In the genomic region with DNA sequence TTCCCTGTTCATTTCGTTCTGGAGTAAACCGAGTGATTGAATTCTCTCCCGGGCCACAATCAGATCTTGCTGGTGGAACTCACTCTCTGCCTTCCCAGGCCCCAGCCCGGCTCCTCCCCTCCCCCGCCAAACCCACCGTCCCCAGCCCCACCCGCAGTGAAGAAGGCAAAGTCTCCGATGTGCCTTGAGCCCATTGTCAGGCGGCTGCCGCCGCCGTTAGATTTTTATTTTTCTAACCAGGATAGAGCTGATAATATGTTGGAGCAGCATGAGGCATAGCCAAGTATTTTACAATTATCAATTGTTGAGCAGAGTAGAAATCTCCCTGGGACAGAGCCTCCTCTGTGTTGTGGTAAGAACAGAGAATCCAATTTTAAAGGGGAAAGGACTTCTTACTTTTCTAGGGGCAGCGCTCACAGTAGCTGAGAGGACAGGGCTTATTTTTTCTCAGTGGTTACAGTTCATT, we compare ENCODE assay signal across 1 cellular context.
TF ChIP-seq lines count a peak whose summit lies in the region.

No MANE protein-coding gene starts in this region.

TF ChIP-seq in HepG2, 621 proteins besides CTCF, POLR2A, EP300 and RAD21 (continued from another document):
- TF ChIP-seq, protein P1, sequence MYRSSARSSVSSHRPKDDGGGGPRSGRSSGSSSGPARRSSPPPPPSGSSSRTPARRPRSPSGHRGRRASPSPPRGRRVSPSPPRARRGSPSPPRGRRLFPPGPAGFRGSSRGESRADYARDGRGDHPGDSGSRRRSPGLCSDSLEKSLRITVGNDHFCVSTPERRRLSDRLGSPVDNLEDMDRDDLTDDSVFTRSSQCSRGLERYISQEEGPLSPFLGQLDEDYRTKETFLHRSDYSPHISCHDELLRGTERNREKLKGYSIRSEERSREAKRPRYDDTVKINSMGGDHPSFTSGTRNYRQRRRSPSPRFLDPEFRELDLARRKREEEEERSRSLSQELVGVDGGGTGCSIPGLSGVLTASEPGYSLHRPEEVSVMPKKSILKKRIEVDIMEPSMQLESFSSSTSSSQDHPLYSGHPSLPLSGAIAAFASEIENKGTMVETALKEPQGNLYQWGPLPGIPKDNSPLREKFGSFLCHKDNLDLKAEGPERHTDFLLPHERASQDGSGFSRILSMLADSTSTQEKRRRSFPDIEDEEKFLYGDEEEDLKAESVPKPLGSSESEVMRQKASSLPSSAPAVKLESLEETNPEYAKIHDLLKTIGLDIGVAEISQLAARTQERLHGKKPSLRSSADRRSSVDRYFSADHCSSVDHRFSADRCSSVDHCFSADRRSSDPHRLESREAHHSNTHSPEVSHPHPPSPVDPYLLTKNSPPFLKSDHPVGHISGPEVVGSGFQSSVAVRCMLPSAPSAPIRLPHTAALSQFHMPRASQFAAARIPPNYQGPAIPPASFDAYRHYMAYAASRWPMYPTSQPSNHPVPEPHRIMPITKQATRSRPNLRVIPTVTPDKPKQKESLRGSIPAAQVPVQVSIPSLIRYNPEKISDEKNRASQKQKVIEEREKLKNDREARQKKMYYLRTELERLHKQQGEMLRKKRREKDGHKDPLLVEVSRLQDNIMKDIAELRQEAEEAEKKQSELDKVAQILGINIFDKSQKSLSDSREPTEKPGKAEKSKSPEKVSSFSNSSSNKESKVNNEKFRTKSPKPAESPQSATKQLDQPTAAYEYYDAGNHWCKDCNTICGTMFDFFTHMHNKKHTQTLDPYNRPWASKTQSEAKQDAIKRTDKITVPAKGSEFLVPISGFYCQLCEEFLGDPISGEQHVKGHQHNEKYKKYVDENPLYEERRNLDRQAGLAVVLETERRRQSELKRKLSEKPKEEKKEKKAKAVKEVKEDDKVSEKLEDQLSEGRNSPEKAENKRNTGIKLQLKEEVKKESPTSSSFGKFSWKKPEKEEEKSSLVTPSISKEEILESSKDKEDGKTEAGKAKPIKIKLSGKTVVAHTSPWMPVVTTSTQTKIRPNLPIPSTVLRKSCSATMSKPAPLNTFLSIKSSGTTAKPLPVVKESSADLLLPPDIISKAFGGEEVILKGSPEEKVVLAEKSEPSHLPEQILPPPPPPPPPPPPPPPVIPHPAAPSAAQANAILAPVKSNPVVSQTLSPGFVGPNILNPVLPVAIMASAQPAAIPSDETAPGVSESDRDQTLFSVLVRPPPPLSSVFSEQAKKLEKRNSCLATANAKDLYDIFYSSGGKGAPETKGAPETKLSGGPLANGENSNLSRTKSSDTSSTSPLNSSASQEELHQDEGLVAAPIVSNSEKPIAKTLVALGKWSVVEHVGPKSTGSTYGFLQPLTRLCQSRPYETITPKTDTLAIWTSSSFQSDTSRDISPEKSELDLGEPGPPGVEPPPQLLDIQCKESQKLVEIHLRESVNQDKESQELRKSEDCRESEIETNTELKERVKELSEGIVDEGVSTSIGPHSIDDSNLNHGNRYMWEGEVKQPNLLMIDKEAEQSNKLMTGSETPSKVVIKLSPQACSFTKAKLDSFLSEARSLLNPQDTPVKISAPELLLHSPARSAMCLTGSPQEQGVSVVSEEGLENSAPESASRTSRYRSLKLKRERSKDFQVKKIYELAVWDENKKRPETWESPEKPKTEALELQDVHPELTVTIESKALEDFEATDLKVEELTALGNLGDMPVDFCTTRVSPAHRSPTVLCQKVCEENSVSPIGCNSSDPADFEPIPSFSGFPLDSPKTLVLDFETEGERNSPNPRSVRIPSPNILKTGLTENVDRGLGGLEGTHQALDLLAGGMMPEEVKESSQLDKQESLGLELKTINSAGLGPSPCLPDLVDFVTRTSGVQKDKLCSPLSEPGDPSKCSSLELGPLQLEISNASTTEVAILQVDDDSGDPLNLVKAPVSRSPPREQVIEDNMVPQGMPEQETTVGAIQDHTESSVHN (CRISPR knock-in tag; IDR thresholded peaks at IDR 0.05): no peak
- no peak for TF ChIP-seq PAWR (CRISPR knock-in tag; IDR thresholded peaks at IDR 0.05; ENCODE audit: borderline replicate concordance)
- TF ChIP-seq RFX1 (IDR thresholded peaks at IDR 0.05): no peak
- no peak for TF ChIP-seq GTF2F1 (IDR thresholded peaks at IDR 0.05; ENCODE audit: low read length)
- TF ChIP-seq ZNF441 (CRISPR knock-in tag; IDR thresholded peaks at IDR 0.05; ENCODE audit: borderline replicate concordance): no peak
- 0 out of 2 replicates have a peak, but pooled peaks have one; percentile 13 for TF ChIP-seq MEIS1 (CRISPR knock-in tag; IDR thresholded peaks at IDR 0.05; ENCODE audit: borderline replicate concordance)
- TF ChIP-seq ZSCAN9 (CRISPR knock-in tag; IDR thresholded peaks at IDR 0.05; ENCODE audit: borderline replicate concordance): no peak
- TF ChIP-seq DPF2 (CRISPR knock-in tag; IDR thresholded peaks at IDR 0.05; ENCODE audit: borderline replicate concordance, low read depth): no peak
- TF ChIP-seq, protein P2, sequence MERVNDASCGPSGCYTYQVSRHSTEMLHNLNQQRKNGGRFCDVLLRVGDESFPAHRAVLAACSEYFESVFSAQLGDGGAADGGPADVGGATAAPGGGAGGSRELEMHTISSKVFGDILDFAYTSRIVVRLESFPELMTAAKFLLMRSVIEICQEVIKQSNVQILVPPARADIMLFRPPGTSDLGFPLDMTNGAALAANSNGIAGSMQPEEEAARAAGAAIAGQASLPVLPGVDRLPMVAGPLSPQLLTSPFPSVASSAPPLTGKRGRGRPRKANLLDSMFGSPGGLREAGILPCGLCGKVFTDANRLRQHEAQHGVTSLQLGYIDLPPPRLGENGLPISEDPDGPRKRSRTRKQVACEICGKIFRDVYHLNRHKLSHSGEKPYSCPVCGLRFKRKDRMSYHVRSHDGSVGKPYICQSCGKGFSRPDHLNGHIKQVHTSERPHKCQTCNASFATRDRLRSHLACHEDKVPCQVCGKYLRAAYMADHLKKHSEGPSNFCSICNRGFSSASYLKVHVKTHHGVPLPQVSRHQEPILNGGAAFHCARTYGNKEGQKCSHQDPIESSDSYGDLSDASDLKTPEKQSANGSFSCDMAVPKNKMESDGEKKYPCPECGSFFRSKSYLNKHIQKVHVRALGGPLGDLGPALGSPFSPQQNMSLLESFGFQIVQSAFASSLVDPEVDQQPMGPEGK (CRISPR knock-in tag; IDR thresholded peaks at IDR 0.05): peak; percentile 67
- TF ChIP-seq, protein P3, sequence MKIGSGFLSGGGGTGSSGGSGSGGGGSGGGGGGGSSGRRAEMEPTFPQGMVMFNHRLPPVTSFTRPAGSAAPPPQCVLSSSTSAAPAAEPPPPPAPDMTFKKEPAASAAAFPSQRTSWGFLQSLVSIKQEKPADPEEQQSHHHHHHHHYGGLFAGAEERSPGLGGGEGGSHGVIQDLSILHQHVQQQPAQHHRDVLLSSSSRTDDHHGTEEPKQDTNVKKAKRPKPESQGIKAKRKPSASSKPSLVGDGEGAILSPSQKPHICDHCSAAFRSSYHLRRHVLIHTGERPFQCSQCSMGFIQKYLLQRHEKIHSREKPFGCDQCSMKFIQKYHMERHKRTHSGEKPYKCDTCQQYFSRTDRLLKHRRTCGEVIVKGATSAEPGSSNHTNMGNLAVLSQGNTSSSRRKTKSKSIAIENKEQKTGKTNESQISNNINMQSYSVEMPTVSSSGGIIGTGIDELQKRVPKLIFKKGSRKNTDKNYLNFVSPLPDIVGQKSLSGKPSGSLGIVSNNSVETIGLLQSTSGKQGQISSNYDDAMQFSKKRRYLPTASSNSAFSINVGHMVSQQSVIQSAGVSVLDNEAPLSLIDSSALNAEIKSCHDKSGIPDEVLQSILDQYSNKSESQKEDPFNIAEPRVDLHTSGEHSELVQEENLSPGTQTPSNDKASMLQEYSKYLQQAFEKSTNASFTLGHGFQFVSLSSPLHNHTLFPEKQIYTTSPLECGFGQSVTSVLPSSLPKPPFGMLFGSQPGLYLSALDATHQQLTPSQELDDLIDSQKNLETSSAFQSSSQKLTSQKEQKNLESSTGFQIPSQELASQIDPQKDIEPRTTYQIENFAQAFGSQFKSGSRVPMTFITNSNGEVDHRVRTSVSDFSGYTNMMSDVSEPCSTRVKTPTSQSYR (CRISPR knock-in tag; IDR thresholded peaks at IDR 0.05; ENCODE audit: borderline replicate concordance): no peak
